8 cellular contexts compared by ENCODE assay signal in genomic region chr12:6201199-6201608, GRCh38. TPM values are rescaled to one million over a fixed set of nuclear protein-coding genes. Genes with fewer than 3 reads are reported as not detected.
DNase-seq lines count a peak whose midpoint lies in the region; ATAC-seq, FAIRE-seq and TF ChIP-seq lines count a peak whose summit lies in the region.

No MANE protein-coding gene starts in this region.

- WGBS in adrenal gland, 4 donors = 7 to 28% (median 19%) methylated on average over 5 to 15 of the region's 15 CpGs

- peak overlapping the region; percentile 77 to 97 for H3K9ac ChIP-seq in kidney (ENCODE audit: low read length in 2 of 2)
- H3K9ac ChIP-seq in subcutaneous abdominal adipose tissue (ENCODE audit: low read length in 5 of 5) = peak overlapping the region in 4 of 5 donors; percentile 44 to 83 (median 76)

- TF ChIP-seq CTCF in cardiac muscle cell (IDR thresholded peaks at IDR 0.05; ENCODE audit: low read depth, low read length) (no peak), adrenal gland (IDR thresholded peaks at IDR 0.05) (peak in 3 of 6 experiments; percentile 11 to 16 (median 16)), kidney (IDR thresholded peaks at IDR 0.05; ENCODE audit: borderline replicate concordance, extremely low read depth, insufficient read depth) (no peak)

- H3K9me3 ChIP-seq in cardiac muscle cell (ENCODE audit: low read depth) = no peaks in the 10 kb centered on the region
- no peaks in the 10 kb centered on the region for H3K9me3 ChIP-seq in adrenal gland (replicated peaks in 1 of 3)
- H3K9me3 ChIP-seq in kidney (ENCODE audit: control insufficient read depth in 1 of 2, low read length in 2 of 2) = no peaks in the 10 kb centered on the region
- no peaks in the 10 kb centered on the region for H3K9me3 ChIP-seq in subcutaneous abdominal adipose tissue (ENCODE audit: control insufficient read depth in 5 of 5, low read length in 5 of 5)

- no peak overlapping the region for H3K27ac ChIP-seq in cardiac muscle cell
- peak overlapping the region in 4 of 5 donors; percentile 71 to 93 (median 85) for H3K27ac ChIP-seq in adrenal gland
- H3K27ac ChIP-seq in kidney (ENCODE audit: low read depth in 2 of 2, low read length in 2 of 2) = peak overlapping the region; percentile 90 to 98
- H3K27ac ChIP-seq in subcutaneous abdominal adipose tissue (ENCODE audit: low read depth, low read length) = no peak overlapping the region

- H3K4me3 ChIP-seq in cardiac muscle cell (peak overlapping the region; percentile 45), adrenal gland (peak overlapping the region in 3 of 4 donors; percentile 77 to 97 (median 91)), kidney (ENCODE audit: low read length in 2 of 2) (peak overlapping the region; percentile 77 to 80), subcutaneous abdominal adipose tissue (ENCODE audit: low read depth in 1 of 5, low read length in 5 of 5) (peak overlapping the region; percentile 45 to 78 (median 75))

- intact Hi-C loops in Right ventricle myocardium inferior (cut with DNase I) (no loop called here), adrenal gland (cut with DNase I) (no loop called here), kidney (cut with DNase I) (no loop called here)

- DNase-seq in cardiac muscle cell (ENCODE audit: low read depth in 1 of 2, low spot score in 1 of 2) = peak in 1 of 2 donors; percentile 27
- no peak for DNase-seq in Right ventricle myocardium inferior (ENCODE audit: missing footprints)
- DNase-seq in adrenal gland = peak; percentile 52 to 73 (median 65)
- DNase-seq in kidney = peak; percentile 89

- ATAC-seq in Right ventricle myocardium inferior (no peak), GM18868 (IDR thresholded peaks at IDR 0.05; ENCODE audit: unreplicated experiment) (no peak), GM21423 (IDR thresholded peaks at IDR 0.05; ENCODE audit: unreplicated experiment) (no peak), GM18867 (IDR thresholded peaks at IDR 0.05; ENCODE audit: unreplicated experiment) (no peak)

- peaks cover 11% of the 10 kb centered on the region for H3K4me1 ChIP-seq in cardiac muscle cell (ENCODE audit: low read depth)
- peaks cover 39 to 62% of the 10 kb centered on the region in 2 donors for H3K4me1 ChIP-seq in adrenal gland (replicated peaks in 1 of 2)
- H3K4me1 ChIP-seq in kidney (ENCODE audit: control insufficient read depth in 1 of 2, insufficient read depth in 1 of 2, low read depth in 1 of 2, low read length in 2 of 2) = peaks cover 15% of the 10 kb centered on the region in 2 donors
- peaks cover 0 to 53% (median 50%) of the 10 kb centered on the region in 5 donors for H3K4me1 ChIP-seq in subcutaneous abdominal adipose tissue (ENCODE audit: control insufficient read depth in 5 of 5, insufficient read depth in 5 of 5, low read length in 5 of 5)

- peak in 1 of 2 donors; percentile 55 for TF ChIP-seq POLR2A in adrenal gland (IDR thresholded peaks at IDR 0.05)

- H3K36me3 ChIP-seq in cardiac muscle cell (no peaks in the 10 kb centered on the region), adrenal gland (replicated peaks in 1 of 2) (no peaks in the 10 kb centered on the region), kidney (ENCODE audit: control insufficient read depth in 1 of 2, insufficient read depth in 2 of 2, low read length in 2 of 2) (peaks cover 0 to 3% of the 10 kb centered on the region in 2 donors), subcutaneous abdominal adipose tissue (ENCODE audit: control insufficient read depth in 5 of 5, insufficient read depth in 5 of 5, low read length in 5 of 5) (no peaks in the 10 kb centered on the region)

- FAIRE-seq in kidney (lab: Jason Lieb, UNC) = no peak

- H3K27me3 ChIP-seq in cardiac muscle cell = peaks cover 52% of the 10 kb centered on the region
- no peaks in the 10 kb centered on the region for H3K27me3 ChIP-seq in adrenal gland
- peaks cover 0 to 24% (median 2%) of the 10 kb centered on the region in 5 donors for H3K27me3 ChIP-seq in subcutaneous abdominal adipose tissue (ENCODE audit: control insufficient read depth in 5 of 5, insufficient read depth in 4 of 5, low read length in 5 of 5)

RNA-seq across cellular contexts. Expression of gene CD9, which starts 1.0 kb away (rescaled TPM):
- total RNA-seq in cardiac muscle cell (11.6 and 15.8 TPM in 2 replicates), Right ventricle myocardium inferior (46.9 TPM), adrenal gland (100 to 1,000 TPM; 165 to 461 (median 322) TPM), kidney (421 TPM)
- polyA plus RNA-seq in cardiac muscle cell (14.7 and 37.9 TPM in 2 replicates), adrenal gland (100 to 1,000 TPM in 2 of 3 donors, 10 to 100 TPM in 1; 66.3 to 244 (median 139) TPM), kidney (ENCODE audit: insufficient read depth, low read depth, low replicate concordance) (301 TPM)

Comparison
In these comparisons a context has a peak if more than half of its experiments do, and no peak if none do; other contexts are left out.
1. H3K27ac ChIP-seq: peak in adrenal gland (4 of 5) and kidney (2 of 2); none in cardiac muscle cell (single experiment) and subcutaneous abdominal adipose tissue (single experiment).
2. Peak in every context shown above with its lines, with median percentiles within 50 percentile points of each other: H3K4me3 ChIP-seq.